8 cellular contexts compared by ENCODE assay signal in the genomic region with DNA sequence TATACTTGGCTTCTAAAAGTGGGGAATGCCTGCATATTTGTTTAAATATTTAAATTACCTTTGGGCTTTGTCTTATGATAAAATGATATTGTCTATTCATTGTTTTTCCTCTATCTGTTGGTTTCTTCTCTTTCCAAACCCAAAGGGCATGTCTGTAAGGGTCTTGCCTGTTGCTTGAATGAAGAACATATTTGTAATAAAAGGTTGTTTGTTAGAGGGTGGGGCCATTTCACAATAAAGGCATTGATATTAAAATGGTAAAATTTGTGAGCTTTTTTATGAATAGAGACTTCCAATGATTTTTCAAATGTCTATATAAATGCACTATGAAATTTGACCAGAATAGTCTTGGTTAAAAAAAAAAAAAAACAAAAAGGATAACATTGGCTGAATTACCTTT.
"Had no signal": no experiment of that assay in that cellular context is flagged by ENCODE, and none has a peak within 500 bp of the region (broad histone marks: within the 10 kb centered on the region; RNA-seq: fewer than 3 reads in every experiment).

No MANE protein-coding gene starts in this region.

- H3K27ac ChIP-seq: GM23248 had no signal

- H2AFZ ChIP-seq: GM23248, GM23338 had no signal

- H3K9ac ChIP-seq: GM23248 had no signal

- H3K36me3 ChIP-seq: HAP-1 had no signal

- H3K4me3 ChIP-seq: GM23248, GM23338, HAP-1 had no signal

- ATAC-seq: GM23338 had no signal

- DNase-seq: GM23248, GOT3, H7, H9, HCEC 1CT, HFFc6 had no signal

- H3K4me1 ChIP-seq: HAP-1 had no signal

- H3K9me3 ChIP-seq: HAP-1 had no signal

- H3K4me2 ChIP-seq: GM23338 had no signal
